Comparison of ENCODE assay signal across 8 cellular contexts in the genomic region with DNA sequence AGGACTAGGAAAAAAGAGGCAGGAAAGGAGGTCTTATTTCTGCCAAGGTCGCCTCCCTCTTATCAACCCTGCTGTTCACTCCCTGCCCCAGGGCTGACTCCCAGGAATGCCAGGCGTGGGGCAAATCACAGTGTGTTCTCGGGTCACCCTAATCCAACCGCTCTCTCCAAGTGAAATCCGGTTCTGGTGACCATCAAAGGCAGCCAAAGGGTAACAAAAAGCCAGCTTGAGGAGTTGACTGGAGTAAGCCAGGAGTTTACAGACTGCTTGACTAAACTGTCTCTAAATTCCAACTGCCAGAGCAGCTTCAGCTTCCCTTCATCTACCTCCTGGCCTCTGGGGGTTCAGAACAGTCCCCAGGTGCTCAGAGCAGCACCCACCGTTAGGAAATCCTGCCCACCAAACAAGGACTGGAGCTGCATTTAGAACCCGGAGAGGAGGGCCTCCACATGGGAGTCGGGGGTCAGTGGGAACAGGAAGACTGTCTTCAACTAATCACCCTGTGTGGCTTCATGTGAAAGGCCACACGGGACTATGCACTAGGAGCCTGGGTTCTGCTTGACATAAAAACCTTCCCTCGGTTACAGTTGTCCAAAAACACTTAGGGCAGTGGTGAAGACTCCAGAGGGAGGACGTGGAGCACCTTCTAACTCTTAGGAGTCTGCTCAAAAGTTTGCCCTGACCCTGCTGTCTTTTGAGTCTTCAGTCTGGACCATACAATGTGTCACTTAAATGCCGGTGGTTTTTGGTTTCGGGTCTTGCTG. TPM values are rescaled to one million over a fixed set of nuclear protein-coding genes. Genes with fewer than 3 reads are reported as not detected.
A peak's percentile ranks its signal among the peaks of the same experiment; 100 is the strongest.
DNase-seq lines count a peak whose midpoint lies in the region; ATAC-seq and TF ChIP-seq lines count a peak whose summit lies in the region.

No MANE protein-coding gene starts in this region.

- H3K27me3 Mint-ChIP-seq in activated T-cell treated with anti-CD3 and anti-CD28 coated beads, Interleukin-2, amount 50 U/mL, for 24 hours: no peaks in the 10 kb centered on the region

- H3K4me1 ChIP-seq in thoracic aorta (ENCODE audit: control insufficient read depth in 1 of 2, low read depth in 2 of 2): peaks cover 28 to 35% of the 10 kb centered on the region in 2 donors

- H3K4me3 Mint-ChIP-seq in activated T-cell treated with anti-CD3 and anti-CD28 coated beads, Interleukin-2, amount 50 U/mL, for 24 hours: peak overlapping the region; percentile 76

- H3K9me3 Mint-ChIP-seq in activated T-cell treated with anti-CD3 and anti-CD28 coated beads, Interleukin-2, amount 50 U/mL, for 24 hours: no peaks in the 10 kb centered on the region
- H3K9me3 Mint-ChIP-seq in activated naive CD4-positive, alpha-beta T cell treated with anti-CD3 and anti-CD28 coated beads, Interleukin-2, amount 50 U/mL, for 72 hours: no peaks in the 10 kb centered on the region

- peaks cover 39% of the 10 kb centered on the region for H3K4me1 Mint-ChIP-seq in activated T-cell treated with anti-CD3 and anti-CD28 coated beads, Interleukin-2, amount 50 U/mL, for 24 hours (ENCODE audit: low read depth)

- no peak for TF ChIP-seq CTCF in thoracic aorta (IDR thresholded peaks at IDR 0.05)

- H3K27ac Mint-ChIP-seq in activated T-cell treated with anti-CD3 and anti-CD28 coated beads, Interleukin-2, amount 50 U/mL, for 24 hours: peak overlapping the region; percentile 31
- H3K27ac Mint-ChIP-seq in activated naive CD4-positive, alpha-beta T cell treated with anti-CD3 and anti-CD28 coated beads, Interleukin-2, amount 50 U/mL, for 72 hours: peak overlapping the region; percentile 89 to 96

- peak overlapping the region; percentile 74 for H3K4me3 ChIP-seq in thoracic aorta

- no peak for ATAC-seq in activated naive CD4-positive, alpha-beta T cell treated with anti-CD3 and anti-CD28 coated beads, Interleukin-2, amount 50 U/mL, for 72 hours
- ATAC-seq in left lobe of liver: no peak
- peak; percentile 2 for ATAC-seq in thoracic aorta (ENCODE audit: insufficient number of reproducible peaks, low FRiP score, low read depth)
- ATAC-seq in GM18520 (IDR thresholded peaks at IDR 0.05; ENCODE audit: unreplicated experiment): no peak

- peaks cover 23% of the 10 kb centered on the region for H3K36me3 Mint-ChIP-seq in activated T-cell treated with anti-CD3 and anti-CD28 coated beads, Interleukin-2, amount 50 U/mL, for 24 hours (ENCODE audit: low read depth)
- H3K36me3 Mint-ChIP-seq in activated naive CD4-positive, alpha-beta T cell treated with anti-CD3 and anti-CD28 coated beads, Interleukin-2, amount 50 U/mL, for 72 hours: peaks cover 17 to 23% of the 10 kb centered on the region in 2 donors

- H3K27me3 ChIP-seq in thoracic aorta (replicated peaks; ENCODE audit: insufficient read depth): no peaks in the 10 kb centered on the region

- H3K36me3 ChIP-seq in thoracic aorta: no peaks in the 10 kb centered on the region

- H3K27ac ChIP-seq in thoracic aorta: peak overlapping the region; percentile 92 to 97

- no peaks in the 10 kb centered on the region for H3K9me3 ChIP-seq in thoracic aorta

- no peak for DNase-seq in activated T-cell treated with anti-CD3 and anti-CD28 coated beads, Interleukin-2, amount 50 U/mL, for 24 hours
- DNase-seq in activated T-cell treated with anti-CD3 and anti-CD28 coated beads, Interleukin-2, amount 50 U/mL, for 1 hour: no peak
- no peak for DNase-seq in activated naive CD4-positive, alpha-beta T cell treated with anti-CD3 and anti-CD28 coated beads, Interleukin-2, amount 50 U/mL, for 72 hours (ENCODE audit: low spot score in 2 of 2)
- DNase-seq in left lobe of liver (ENCODE audit: low spot score) (peak; percentile 51), thoracic aorta (ENCODE audit: low spot score) (no peak), NCI-H2029 (lab: John Stamatoyannopoulos, UW) (no peak), LoVo (ENCODE audit: low spot score) (no peak)

RNA-seq across cellular contexts. Expression of a gene that starts 1.2 kb away (rescaled TPM):
- 10 to 100 TPM; 32.9 to 66.6 TPM for total RNA-seq in activated naive CD4-positive, alpha-beta T cell treated with anti-CD3 and anti-CD28 coated beads, Interleukin-2, amount 50 U/mL, for 72 hours
- 15.7 TPM for total RNA-seq in left lobe of liver
- 10 to 100 TPM; 39.3 to 45.7 TPM for total RNA-seq in thoracic aorta

RNA-seq across cellular contexts. Expression of a gene that starts 24.2 kb away (rescaled TPM):
- 10 to 100 TPM; 25.6 to 50.7 TPM for total RNA-seq in activated naive CD4-positive, alpha-beta T cell treated with anti-CD3 and anti-CD28 coated beads, Interleukin-2, amount 50 U/mL, for 72 hours
- 161 TPM for total RNA-seq in left lobe of liver
- 100 to 1,000 TPM in 1 of 2 donors, 10 to 100 TPM in 1; 79.9 to 127 TPM for total RNA-seq in thoracic aorta
